ENCODE assay signal across 16 cellular contexts in genomic region chr7:157292258-157292657, GRCh38.
"Had no signal": no experiment of that assay in that cellular context is flagged by ENCODE, and none has a peak within 500 bp of the region (broad histone marks: within the 10 kb centered on the region; RNA-seq: fewer than 3 reads in every experiment).

No MANE protein-coding gene starts in this region.

- H3K4me3 Mint-ChIP-seq: activated CD8-positive, alpha-beta T cell treated with anti-CD3 and anti-CD28 coated beads, Interleukin-2, amount 10 ng/mL, durations not matched to agents 7 days and 5 days; activated naive CD8-positive, alpha-beta T cell treated with anti-CD3 and anti-CD28 coated beads, Interleukin-2, amount 50 U/mL, for 24 hours had no signal

- DNase-seq: activated CD8-positive, alpha-beta memory T cell treated with anti-CD3 and anti-CD28 coated beads, Interleukin-2, amount 50 U/mL, for 48 hours; activated CD8-positive, alpha-beta T cell treated with anti-CD3 and anti-CD28 coated beads, Interleukin-2, amount 10 ng/mL, durations not matched to agents 7 days and 5 days; activated naive CD4-positive, alpha-beta T cell treated with Interleukin-2 at 50 U/mL for 16 hours; activated naive CD8-positive, alpha-beta T cell treated with anti-CD3 and anti-CD28 coated beads, Interleukin-2, amount 50 U/mL, for 24 hours; gastrocnemius medialis; kidney; left ventricle myocardium inferior; mesendoderm; retina; substantia nigra; SW 1271; T-helper 9 cell had no signal

- H3K27ac ChIP-seq: ascending aorta, cardiac muscle cell, gastrocnemius medialis, left ventricle myocardium inferior, upper lobe of left lung had no signal

- H3K4me2 ChIP-seq: smooth muscle cell had no signal

- H3K4me3 ChIP-seq: ascending aorta, cardiac muscle cell, gastrocnemius medialis, left ventricle myocardium inferior, smooth muscle cell, upper lobe of left lung had no signal

- ATAC-seq: activated CD8-positive, alpha-beta T cell treated with anti-CD3 and anti-CD28 coated beads, Interleukin-2, amount 10 ng/mL, durations not matched to agents 7 days and 5 days; activated naive CD8-positive, alpha-beta T cell treated with anti-CD3 and anti-CD28 coated beads, Interleukin-2, amount 50 U/mL, for 24 hours; gastrocnemius medialis had no signal

- H3K36me3 ChIP-seq: ascending aorta, cardiac muscle cell, gastrocnemius medialis, left ventricle myocardium inferior, upper lobe of left lung had no signal

- H3K9me3 Mint-ChIP-seq: activated naive CD8-positive, alpha-beta T cell treated with anti-CD3 and anti-CD28 coated beads, Interleukin-2, amount 50 U/mL, for 24 hours had no signal

- H3K27me3 ChIP-seq: ascending aorta, cardiac muscle cell, upper lobe of left lung had no signal

- H3K4me1 ChIP-seq: ascending aorta, gastrocnemius medialis, left ventricle myocardium inferior, upper lobe of left lung had no signal

- H3K27me3 Mint-ChIP-seq: activated naive CD8-positive, alpha-beta T cell treated with anti-CD3 and anti-CD28 coated beads, Interleukin-2, amount 50 U/mL, for 24 hours had no signal

- H3K27ac Mint-ChIP-seq: activated CD8-positive, alpha-beta T cell treated with anti-CD3 and anti-CD28 coated beads, Interleukin-2, amount 10 ng/mL, durations not matched to agents 7 days and 5 days; activated naive CD8-positive, alpha-beta T cell treated with anti-CD3 and anti-CD28 coated beads, Interleukin-2, amount 50 U/mL, for 24 hours had no signal

- H3K9me3 ChIP-seq: ascending aorta, gastrocnemius medialis, left ventricle myocardium inferior, upper lobe of left lung had no signal
